In the genomic region with DNA sequence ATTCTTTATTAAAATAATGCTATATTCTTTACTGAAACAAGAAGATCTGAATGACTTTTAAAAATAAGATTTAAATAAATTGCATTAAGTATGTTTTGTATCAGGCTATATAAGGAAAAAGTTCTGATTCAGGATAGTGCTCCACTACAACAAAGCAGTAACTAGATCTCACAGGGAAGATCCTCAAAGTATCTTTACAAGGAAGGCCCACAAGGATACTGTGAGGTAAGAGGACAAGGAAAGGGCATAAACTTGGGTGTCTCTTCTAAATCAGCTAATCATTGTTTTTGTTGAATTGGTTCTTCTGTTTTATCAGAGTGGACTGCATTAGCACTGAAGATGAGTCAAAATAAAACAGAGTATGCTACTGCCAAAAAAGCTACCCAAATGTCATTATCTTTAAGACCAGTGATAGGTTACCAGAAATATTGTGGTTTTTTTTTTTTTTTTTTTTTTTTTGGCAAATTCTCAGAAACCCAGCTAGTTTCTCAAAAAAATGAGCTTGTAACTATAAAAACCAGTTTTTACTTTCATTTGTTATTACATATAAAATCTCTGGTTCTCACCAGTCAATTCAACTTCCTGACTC, we compare ENCODE assay signal across 21 cellular contexts.
DNase-seq lines count a peak whose midpoint lies in the region; ATAC-seq, FAIRE-seq and TF ChIP-seq lines count a peak whose summit lies in the region.
"Had no signal": no experiment of that assay in that cellular context is flagged by ENCODE, and none has a peak within 500 bp of the region (broad histone marks: within the 10 kb centered on the region; RNA-seq: fewer than 3 reads in every experiment).

No MANE protein-coding gene starts in this region.

- TF ChIP-seq RAD21 in K562 (CRISPR knock-in tag; conservative IDR thresholded peaks at IDR 0.05 in 1 of 2, IDR thresholded peaks at IDR 0.05 in 1 of 2): no peak

- intact Hi-C loops in K562 (cut with micrococcal nuclease) (no loop called here), mucosa of descending colon (cut with DNase I, micrococcal nuclease) (no loop called here)

- ATAC-seq in K562 (peak; percentile 50), mucosa of descending colon (no peak)
- ATAC-seq: upper lobe of right lung had no signal

- H3K27me3 Mint-ChIP-seq in activated T-cell treated with anti-CD3 and anti-CD28 coated beads, Interleukin-2, amount 50 U/mL, for 24 hours: no peaks in the 10 kb centered on the region
- H3K27me3 Mint-ChIP-seq: activated CD4-positive, alpha-beta T cell treated with anti-CD3 and anti-CD28 coated beads, Interleukin-2, amount 10 ng/mL, durations not matched to agents 24 days and 14 days; CD4-positive, alpha-beta T cell; stimulated activated naive CD8-positive, alpha-beta T cell treated with anti-CD3 and anti-CD28 coated beads, Interleukin-15, Interleukin-2, amounts not matched to agents 100 ng/mL and 50 ng/mL, for 24 hours had no signal

- H3K4me1 Mint-ChIP-seq in activated T-cell treated with anti-CD3 and anti-CD28 coated beads, Interleukin-2, amount 50 U/mL, for 24 hours (ENCODE audit: low read depth): peaks cover 27% of the 10 kb centered on the region

- H3K4me3 ChIP-seq in K562: no peak overlapping the region
- H3K4me3 ChIP-seq in small intestine (ENCODE audit: low read depth in 1 of 2, low read length in 2 of 2): no peak overlapping the region
- H3K4me3 ChIP-seq in mucosa of descending colon: no peak overlapping the region
- H3K4me3 ChIP-seq: MG63, neural progenitor cell, upper lobe of right lung had no signal

- H3K9ac ChIP-seq in K562 (ENCODE audit: insufficient read depth in 1 of 2, low read depth in 2 of 2, low read length in 2 of 2): no peak overlapping the region
- H3K9ac ChIP-seq: neural progenitor cell had no signal

- POLR2A ChIA-PET in K562 (lab: Yijun Ruan, JAX): no interaction called here

- no peaks in the 10 kb centered on the region for H4K20me1 ChIP-seq in K562 (replicated peaks; ENCODE audit: control insufficient read depth, insufficient read depth, low read length)

- TF ChIP-seq POLR2A in K562 (conservative IDR thresholded peaks at IDR 0.05): no peak

- H3K27ac Mint-ChIP-seq in activated T-cell treated with anti-CD3 and anti-CD28 coated beads, Interleukin-2, amount 50 U/mL, for 24 hours: peak overlapping the region; percentile 76
- H3K27ac Mint-ChIP-seq: activated CD4-positive, alpha-beta T cell treated with anti-CD3 and anti-CD28 coated beads, Interleukin-2, amount 10 ng/mL, durations not matched to agents 24 days and 14 days; CD4-positive, alpha-beta T cell; neural progenitor cell; stimulated activated naive CD8-positive, alpha-beta T cell treated with anti-CD3 and anti-CD28 coated beads, Interleukin-15, Interleukin-2, amounts not matched to agents 100 ng/mL and 50 ng/mL, for 24 hours had no signal

- no peak for FAIRE-seq in K562 (lab: Jason Lieb, UNC)
- peak; percentile 39 for FAIRE-seq in small intestine (lab: Jason Lieb, UNC)
- FAIRE-seq: keratinocyte had no signal

- no peaks in the 10 kb centered on the region for H3K79me2 ChIP-seq in K562 (ENCODE audit: control insufficient read depth, insufficient read depth, low read length)

- H3K9me1 ChIP-seq in K562 (ENCODE audit: control insufficient read depth, insufficient read depth, low read length): no peaks in the 10 kb centered on the region

- H3K9me3 Mint-ChIP-seq in activated T-cell treated with anti-CD3 and anti-CD28 coated beads, Interleukin-2, amount 50 U/mL, for 24 hours: no peaks in the 10 kb centered on the region
- H3K9me3 Mint-ChIP-seq: activated T-cell treated with anti-CD3 and anti-CD28 coated beads, Interleukin-2, amount 50 U/mL, for 4 hours; CD4-positive, alpha-beta T cell; neural progenitor cell; stimulated activated naive CD8-positive, alpha-beta T cell treated with anti-CD3 and anti-CD28 coated beads, Interleukin-15, Interleukin-2, amounts not matched to agents 100 ng/mL and 50 ng/mL, for 24 hours had no signal

- no peak for DNase-seq in activated T-cell treated with anti-CD3 and anti-CD28 coated beads, Interleukin-2, amount 50 U/mL, for 24 hours
- DNase-seq in activated T-cell treated with anti-CD3 and anti-CD28 coated beads, Interleukin-2, amount 50 U/mL, for 1 hour: no peak
- DNase-seq in K562 (ENCODE audit: extremely low read depth in 1 of 4, low spot score in 3 of 4): peak in 2 of 4 experiments; percentile 13 to 15
- no peak for DNase-seq in small intestine
- DNase-seq in NCI-H2081 (lab: John Stamatoyannopoulos, UW): no peak
- no peak for DNase-seq in middle frontal gyrus (ENCODE audit: extremely low spot score, low spot score)
- no peak for DNase-seq in mucosa of descending colon
- DNase-seq: activated CD4-positive, alpha-beta T cell treated with anti-CD3 and anti-CD28 coated beads, Interleukin-2, amount 10 ng/mL, durations not matched to agents 24 days and 14 days; activated T-cell treated with anti-CD3 and anti-CD28 coated beads, Interleukin-2, amount 50 U/mL, for 4 hours; CD4-positive, alpha-beta T cell; mesenchymal stem cell; MG63; NCI-H1694 treated with DMSO at 0.1 percent for 48 hours; NCI-H510A; SHP77; stimulated activated CD4-positive, alpha-beta T cell treated with anti-CD3 and anti-CD28 coated beads, Interleukin-12 subunit alpha, Interleukin-12 subunit beta, amount 100 ng/mL, for 4 hours; upper lobe of right lung had no signal

- CTCF ChIA-PET in K562 (lab: Yijun Ruan, JAX; ENCODE audit: low intra/inter-chr PET ratio): no interaction called here

- in situ Hi-C loops in K562 (cut with MboI): no loop called here

- no peaks in the 10 kb centered on the region for H3K36me3 ChIP-seq in KOPT-K1 (ENCODE audit: insufficient read depth, low read length)
- H3K36me3 ChIP-seq in K562 (ENCODE audit: control insufficient read depth, insufficient read depth, low read length): no peaks in the 10 kb centered on the region
- no peaks in the 10 kb centered on the region for H3K36me3 ChIP-seq in small intestine (ENCODE audit: control insufficient read depth in 2 of 2, insufficient read depth in 2 of 2, low read length in 2 of 2)
- no peaks in the 10 kb centered on the region for H3K36me3 ChIP-seq in mucosa of descending colon (ENCODE audit: low read depth)
- H3K36me3 ChIP-seq: MG63, neural progenitor cell, upper lobe of right lung had no signal

- no peaks in the 10 kb centered on the region for H3K36me3 Mint-ChIP-seq in activated T-cell treated with anti-CD3 and anti-CD28 coated beads, Interleukin-2, amount 50 U/mL, for 24 hours (ENCODE audit: low read depth)

- H3K27me3 ChIP-seq in K562 (ENCODE audit: control insufficient read depth in 2 of 2, insufficient read depth in 2 of 2, low read length in 2 of 2) (no peaks in the 10 kb centered on the region), small intestine (ENCODE audit: control insufficient read depth in 2 of 2, insufficient read depth in 2 of 2, low read length in 2 of 2) (no peaks in the 10 kb centered on the region)
- H3K27me3 ChIP-seq: MG63, neural progenitor cell, upper lobe of right lung had no signal

- no peak overlapping the region for H2AFZ ChIP-seq in K562 (ENCODE audit: low read depth, low read length)
- H2AFZ ChIP-seq: neural progenitor cell had no signal

- H3K4me1 ChIP-seq in K562 (replicated peaks in 1 of 2; ENCODE audit: control insufficient read depth in 2 of 2, insufficient read depth in 2 of 2, low read length in 2 of 2) (peaks cover 0 to 7% of the 10 kb centered on the region in 2 experiments; a peak in 2 of 5 replicates), small intestine (ENCODE audit: control insufficient read depth in 2 of 2, insufficient read depth in 1 of 2, low read depth in 1 of 2, low read length in 1 of 2) (no peaks in the 10 kb centered on the region), mucosa of descending colon (ENCODE audit: low read depth) (peaks cover 18% of the 10 kb centered on the region)

- no peak overlapping the region for H3K4me2 ChIP-seq in K562 (ENCODE audit: insufficient read depth, low read length)
- H3K4me2 ChIP-seq: neural progenitor cell had no signal

- TF ChIP-seq EP300 in K562 (IDR thresholded peaks at IDR 0.05; ENCODE audit: low read length): no peak

- no peak overlapping the region for H3K4me3 Mint-ChIP-seq in activated T-cell treated with anti-CD3 and anti-CD28 coated beads, Interleukin-2, amount 50 U/mL, for 24 hours
- H3K4me3 Mint-ChIP-seq: activated CD4-positive, alpha-beta T cell treated with anti-CD3 and anti-CD28 coated beads, Interleukin-2, amount 10 ng/mL, durations not matched to agents 24 days and 14 days; activated T-cell treated with anti-CD3 and anti-CD28 coated beads, Interleukin-2, amount 50 U/mL, for 4 hours; CD4-positive, alpha-beta T cell; neural progenitor cell; stimulated activated naive CD8-positive, alpha-beta T cell treated with anti-CD3 and anti-CD28 coated beads, Interleukin-15, Interleukin-2, amounts not matched to agents 100 ng/mL and 50 ng/mL, for 24 hours had no signal

- no TSS peak for BruUV-seq in K562 (replicated peaks; lab: Mats Ljungman, UMichigan)

- H3K27ac ChIP-seq in KOPT-K1 (ENCODE audit: low read depth, low read length, poor library complexity, severe bottlenecking): peak overlapping the region; percentile 66
- H3K27ac ChIP-seq in K562 (ENCODE audit: extremely low read depth, low read depth, low read length): no peak overlapping the region
- no peak overlapping the region for H3K27ac ChIP-seq in small intestine (ENCODE audit: low read depth in 1 of 2, low read length in 1 of 2)
- H3K27ac ChIP-seq: neural progenitor cell, upper lobe of right lung had no signal

- H3K9me3 ChIP-seq in KOPT-K1 (ENCODE audit: insufficient read depth, low read length, poor library complexity, severe bottlenecking): no peaks in the 10 kb centered on the region
- H3K9me3 ChIP-seq in K562 (replicated peaks; ENCODE audit: control insufficient read depth, insufficient read depth, low read depth, low read length): no peaks in the 10 kb centered on the region
- H3K9me3 ChIP-seq in small intestine (ENCODE audit: control insufficient read depth, low read depth): no peaks in the 10 kb centered on the region
- no peaks in the 10 kb centered on the region for H3K9me3 ChIP-seq in mucosa of descending colon
- H3K9me3 ChIP-seq: MG63, upper lobe of right lung had no signal

- TF ChIP-seq CTCF in K562 (IDR thresholded peaks at IDR 0.05 in 2 of 3, conservative IDR thresholded peaks at IDR 0.05 in 1 of 3; ENCODE audit: insufficient read depth in 2 of 3, low read depth in 1 of 3, low read length in 3 of 3) (no peak), mucosa of descending colon (IDR thresholded peaks at IDR 0.05) (no peak)

TF ChIP-seq in K562, 482 proteins besides CTCF, POLR2A, EP300 and RAD21:
- TF ChIP-seq NRF1 (conservative IDR thresholded peaks at IDR 0.05 in 1 of 2, IDR thresholded peaks at IDR 0.05 in 1 of 2): no peak
